In genomic region chr10:70268376-70268775, GRCh38 we compare ENCODE assay signal across 33 cellular contexts. TPM values are rescaled to one million over a fixed set of nuclear protein-coding genes. Genes with fewer than 3 reads are reported as not detected.
"Had no signal": no experiment of that assay in that cellular context is flagged by ENCODE, and none has a peak within 500 bp of the region (broad histone marks: within the 10 kb centered on the region; RNA-seq: fewer than 3 reads in every experiment).

No MANE protein-coding gene starts in this region.

- H3K27ac Mint-ChIP-seq: activated B cell treated with CpG ODN at 0.5 μM for 24 hours; activated CD8-positive, alpha-beta T cell treated with anti-CD3 and anti-CD28 coated beads for 36 hours; activated naive CD8-positive, alpha-beta T cell; activated T-helper 17 cell treated with anti-CD3 and anti-CD28 coated beads, Interleukin-2, amount 50 U/mL, for 72 hours; dendritic cell treated with granulocyte-macrophage colony-stimulating factor and Interleukin-4, amounts not matched to agents 40 ng/mL and 50 ng/mL, for 4 days; endodermal cell; T-helper 17 cell; T-helper 2 cell treated with Interferon-gamma antibody and Interleukin-4, amounts not matched to agents 5 μg/mL and 100 μg/mL, for 36 hours had no signal

- H3K4me3 ChIP-seq: coronary artery, dorsolateral prefrontal cortex, gastrocnemius medialis had no signal

- H3K27me3 ChIP-seq: brain microvascular endothelial cell, dorsolateral prefrontal cortex, foreskin keratinocyte, gastrocnemius medialis had no signal

- H3K36me3 ChIP-seq: brain microvascular endothelial cell, gastrocnemius medialis, WERI-Rb-1 had no signal

- DNase-seq: activated B cell treated with CpG ODN at 0.5 μM for 24 hours; activated CD4-positive, alpha-beta T cell treated with anti-CD3 and anti-CD28 coated beads, Interleukin-2, amount 50 U/mL, for 1 hour; activated CD8-positive, alpha-beta memory T cell treated with anti-CD3 and anti-CD28 coated beads for 24 hours; activated effector memory CD4-positive, alpha-beta T cell treated with Interleukin-2 at 50 U/mL for 16 hours; activated gamma-delta T cell treated with Interleukin-2 at 50 U/mL for 16 hours; activated naive CD4-positive, alpha-beta T cell treated with anti-CD3 and anti-CD28 coated beads, Interleukin-2, amount 50 U/mL, for 16 hours; activated naive CD4-positive, alpha-beta T cell treated with Interleukin-2 at 50 U/mL for 16 hours; activated T-cell treated with anti-CD3 and anti-CD28 coated beads, Interleukin-2, amount 50 U/mL, for 4 hours; amniotic stem cell; anterior cingulate cortex; brain microvascular endothelial cell; dorsolateral prefrontal cortex; effector memory CD4-positive, alpha-beta T cell; foreskin keratinocyte; gastrocnemius medialis; glutamatergic neuron; T-helper 1 cell; T-helper 17 cell; T1000; WERI-Rb-1 had no signal

- H3K9me3 ChIP-seq: gastrocnemius medialis had no signal

- H3K27ac ChIP-seq: coronary artery, dorsolateral prefrontal cortex, gastrocnemius medialis, WERI-Rb-1 had no signal

- H3K4me1 Mint-ChIP-seq: endodermal cell had no signal

- H3K9me3 Mint-ChIP-seq: activated B cell treated with CpG ODN at 0.5 μM for 24 hours; activated CD8-positive, alpha-beta T cell treated with anti-CD3 and anti-CD28 coated beads for 36 hours; activated T-cell treated with anti-CD3 and anti-CD28 coated beads, Interleukin-2, amount 50 U/mL, for 4 hours; activated T-helper 17 cell treated with anti-CD3 and anti-CD28 coated beads, Interleukin-2, amount 50 U/mL, for 72 hours; central memory CD8-positive, alpha-beta T cell; dendritic cell treated with granulocyte-macrophage colony-stimulating factor and Interleukin-4, amounts not matched to agents 40 ng/mL and 50 ng/mL, for 4 days; endodermal cell; T-helper 2 cell treated with Interferon-gamma antibody and Interleukin-4, amounts not matched to agents 5 μg/mL and 100 μg/mL, for 36 hours had no signal

- H3K4me1 ChIP-seq: gastrocnemius medialis had no signal

- H3K27me3 Mint-ChIP-seq: activated naive CD8-positive, alpha-beta T cell; activated T-helper 17 cell treated with anti-CD3 and anti-CD28 coated beads, Interleukin-2, amount 50 U/mL, for 72 hours; central memory CD8-positive, alpha-beta T cell had no signal

- H3K4me3 Mint-ChIP-seq: activated B cell treated with CpG ODN at 0.5 μM for 24 hours; activated CD8-positive, alpha-beta T cell treated with anti-CD3 and anti-CD28 coated beads for 36 hours; activated naive CD8-positive, alpha-beta T cell; activated T-cell treated with anti-CD3 and anti-CD28 coated beads, Interleukin-2, amount 50 U/mL, for 4 hours; activated T-helper 17 cell treated with anti-CD3 and anti-CD28 coated beads, Interleukin-2, amount 50 U/mL, for 72 hours; central memory CD8-positive, alpha-beta T cell; dendritic cell treated with granulocyte-macrophage colony-stimulating factor and Interleukin-4, amounts not matched to agents 40 ng/mL and 50 ng/mL, for 4 days; endodermal cell; T-helper 17 cell; T-helper 2 cell treated with Interferon-gamma antibody and Interleukin-4, amounts not matched to agents 5 μg/mL and 100 μg/mL, for 36 hours had no signal

- ATAC-seq: activated CD4-positive, CD25-positive, alpha-beta regulatory T cell treated with anti-CD3 and anti-CD28 coated beads, Interleukin-2, amount 50 U/mL, for 24 hours; activated T-cell treated with anti-CD3 and anti-CD28 coated beads, Interleukin-2, amount 50 U/mL, for 4 hours; activated T-helper 17 cell treated with anti-CD3 and anti-CD28 coated beads, Interleukin-2, amount 50 U/mL, for 72 hours; T-helper 17 cell had no signal

RNA-seq across cellular contexts. Expression of gene NPFFR1, which starts 15.4 kb away (rescaled TPM):
- total RNA-seq: activated B cell treated with CpG ODN at 0.5 μM for 24 hours; activated CD8-positive, alpha-beta T cell treated with anti-CD3 and anti-CD28 coated beads for 36 hours; activated T-cell treated with anti-CD3 and anti-CD28 coated beads, Interleukin-2, amount 50 U/mL, for 4 hours; activated T-helper 17 cell treated with anti-CD3 and anti-CD28 coated beads, Interleukin-2, amount 50 U/mL, for 72 hours; astrocyte; bronchial epithelial cell; cardiac septum; epithelial cell of proximal tubule; foreskin keratinocyte; T-helper 17 cell had no signal
- polyA plus RNA-seq: foreskin keratinocyte had no signal
